1 cellular context compared by ENCODE assay signal in genomic region chr6:28212510-28213212, GRCh38.
TF ChIP-seq lines count a peak whose summit lies in the region.

No MANE protein-coding gene starts in this region.

TF ChIP-seq in HepG2, 621 proteins besides CTCF, POLR2A, EP300 and RAD21 (continued from another document):
- TF ChIP-seq ZNF770 (CRISPR knock-in tag; IDR thresholded peaks at IDR 0.05): no peak
- TF ChIP-seq SKIL (CRISPR knock-in tag; IDR thresholded peaks at IDR 0.05; ENCODE audit: borderline replicate concordance): no peak; the same call in 1 of the 2 replicates
- TF ChIP-seq ZBTB7A (CRISPR knock-in tag; IDR thresholded peaks at IDR 0.05): no peak
- peak; percentile 57 for TF ChIP-seq ZSCAN9 (CRISPR knock-in tag; IDR thresholded peaks at IDR 0.05; ENCODE audit: borderline replicate concordance)
- TF ChIP-seq GABPA (IDR thresholded peaks at IDR 0.05; ENCODE audit: low read depth, low read length): no peak
- peak; percentile 58 for TF ChIP-seq GABPA (CRISPR knock-in tag; IDR thresholded peaks at IDR 0.05; ENCODE audit: low read depth)
- no peak for TF ChIP-seq PAWR (CRISPR knock-in tag; IDR thresholded peaks at IDR 0.05; ENCODE audit: borderline replicate concordance)
- no peak for TF ChIP-seq DNMT1 (CRISPR knock-in tag; IDR thresholded peaks at IDR 0.05)
- TF ChIP-seq ZNF790 (CRISPR knock-in tag; IDR thresholded peaks at IDR 0.05; ENCODE audit: borderline replicate concordance): no peak
- no peak for TF ChIP-seq MXD1 (CRISPR knock-in tag; IDR thresholded peaks at IDR 0.05)
- TF ChIP-seq SMYD3 (CRISPR knock-in tag; IDR thresholded peaks at IDR 0.05): no peak
- TF ChIP-seq RFXANK (CRISPR knock-in tag; IDR thresholded peaks at IDR 0.05): no peak
- no peak for TF ChIP-seq TFDP2 (CRISPR knock-in tag; IDR thresholded peaks at IDR 0.05)
- TF ChIP-seq ZNF674 (CRISPR knock-in tag; IDR thresholded peaks at IDR 0.05; ENCODE audit: low read depth): no peak
- no peak for TF ChIP-seq PHB2 (IDR thresholded peaks at IDR 0.05; ENCODE audit: partially characterized antibody)
- no peak for TF ChIP-seq ZMAT5 (CRISPR knock-in tag; IDR thresholded peaks at IDR 0.05; ENCODE audit: borderline replicate concordance, low read depth)
- TF ChIP-seq ZSCAN31 (CRISPR knock-in tag; IDR thresholded peaks at IDR 0.05; ENCODE audit: low read depth): no peak; the same call in 1 of the 2 replicates
- TF ChIP-seq BHLHE40 (IDR thresholded peaks at IDR 0.05; ENCODE audit: low read length): no peak
- no peak for TF ChIP-seq LCORL (IDR thresholded peaks at IDR 0.05)
- peak; percentile 18; the same call in 1 of the 2 replicates for TF ChIP-seq LCORL (CRISPR knock-in tag; IDR thresholded peaks at IDR 0.05)
- peak; percentile 51; the same call in 1 of the 2 replicates for TF ChIP-seq ZNF510 (CRISPR knock-in tag; IDR thresholded peaks at IDR 0.05; ENCODE audit: low read depth)
- 0 out of 2 replicates have a peak, but pooled peaks have one; percentile 39 for TF ChIP-seq CSRNP1 (CRISPR knock-in tag; IDR thresholded peaks at IDR 0.05)
TF ChIP-seq in HepG2: peak in this region for 177.
